Comparison of ENCODE assay signal across 1 cellular context in genomic region chr12:69337325-69337724, GRCh38.
TF ChIP-seq lines count a peak whose summit lies in the region.

No MANE protein-coding gene starts in this region.

TF ChIP-seq in HepG2, 621 proteins besides CTCF, POLR2A, EP300 and RAD21:
- TF ChIP-seq ARID5B (CRISPR knock-in tag; IDR thresholded peaks at IDR 0.05) (0 out of 2 replicates have a peak, but pooled peaks have one; percentile 9), E2F2 (CRISPR knock-in tag; IDR thresholded peaks at IDR 0.05; ENCODE audit: borderline replicate concordance) (no peak), SOX13 (IDR thresholded peaks at IDR 0.05) (no peak), SOX13 (CRISPR knock-in tag; conservative IDR thresholded peaks at IDR 0.05 in 1 of 2, IDR thresholded peaks at IDR 0.05 in 1 of 2) (peak in 1 of 2 experiments; percentile 40; a peak in 1 of 4 replicates), ASH2L (IDR thresholded peaks at IDR 0.05; ENCODE audit: insufficient read length, low read depth, low read length) (peak; percentile 4)
